Comparison of ENCODE assay signal across 17 cellular contexts in genomic region chr10:84269773-84270172, GRCh38. TPM values are rescaled to one million over a fixed set of nuclear protein-coding genes. Genes with fewer than 3 reads are reported as not detected.
A peak's percentile ranks its signal among the peaks of the same experiment; 100 is the strongest.
DNase-seq lines count a peak whose midpoint lies in the region; ATAC-seq, FAIRE-seq and TF ChIP-seq lines count a peak whose summit lies in the region.
"Had no signal": no experiment of that assay in that cellular context is flagged by ENCODE, and none has a peak within 500 bp of the region (broad histone marks: within the 10 kb centered on the region; RNA-seq: fewer than 3 reads in every experiment).

No MANE protein-coding gene starts in this region.

- no peak overlapping the region for H3K27ac Mint-ChIP-seq in endodermal cell

- H3K4me3 Mint-ChIP-seq in endodermal cell: no peak overlapping the region

- no peaks in the 10 kb centered on the region for H3K36me3 Mint-ChIP-seq in endodermal cell (ENCODE audit: low read depth)

- H3K4me1 Mint-ChIP-seq in endodermal cell: peaks cover 26% of the 10 kb centered on the region

- FAIRE-seq in RCC 7860 (lab: Jason Lieb, UNC): peak; percentile 65
- FAIRE-seq: H1, islet of Langerhans had no signal

- peaks cover 13% of the 10 kb centered on the region for H3K27me3 Mint-ChIP-seq in endodermal cell (ENCODE audit: insufficient read depth)

- no peaks in the 10 kb centered on the region for H3K9me3 Mint-ChIP-seq in endodermal cell

- H3K9ac ChIP-seq in endodermal cell (ENCODE audit: extremely low read depth, low read length, poor library complexity, severe bottlenecking): no peak overlapping the region

- ATAC-seq in omental fat pad (ENCODE audit: low FRiP score): no peak
- ATAC-seq: activated CD4-positive, CD25-positive, alpha-beta regulatory T cell treated with anti-CD3 and anti-CD28 coated beads, Interleukin-2, amount 50 U/mL, for 24 hours; right cardiac atrium had no signal

- TF ChIP-seq CTCF in endodermal cell (conservative IDR thresholded peaks at IDR 0.05): no peak
- TF ChIP-seq CTCF in omental fat pad (IDR thresholded peaks at IDR 0.05): no peak

- H3K4me3 ChIP-seq in endodermal cell (ENCODE audit: low read length): no peak overlapping the region

- H3K36me3 ChIP-seq in endodermal cell (ENCODE audit: control insufficient read depth, insufficient read depth, low read length): no peaks in the 10 kb centered on the region

- H3K4me1 ChIP-seq in endodermal cell (ENCODE audit: control insufficient read depth, insufficient read depth, low read length): peaks cover 9% of the 10 kb centered on the region

- no peak overlapping the region for H3K27ac ChIP-seq in endodermal cell (ENCODE audit: low read depth, low read length)

- no peaks in the 10 kb centered on the region for H3K27me3 ChIP-seq in endodermal cell (ENCODE audit: control insufficient read depth, insufficient read depth, low read length, poor library complexity, severe bottlenecking)

- H3K9me3 ChIP-seq in endodermal cell (ENCODE audit: control insufficient read depth, low read length): no peaks in the 10 kb centered on the region

- DNase-seq in GM04503 (ENCODE audit: low read depth) (peak; percentile 62), RCC 7860 (ENCODE audit: low spot score) (peak; percentile 88), endodermal cell (peak; percentile 9), renal cortical epithelial cell (ENCODE audit: low read depth) (peak; percentile 82), omental fat pad (ENCODE audit: low spot score) (no peak), NCI-H345 (lab: John Stamatoyannopoulos, UW) (no peak)
- DNase-seq in activated CD4-positive, alpha-beta T cell treated with anti-CD3 and anti-CD28 coated beads for 48 hours: no peak
- DNase-seq: activated T-cell treated with anti-CD3 and anti-CD28 coated beads, Interleukin-2, amount 50 U/mL, for 1 hour; Calu3; NCI-H1436 treated with DMSO at 0.1 percent for 48 hours; NCI-H526 treated with DMSO at 0.1 percent for 48 hours; right cardiac atrium had no signal

- WGBS in endodermal cell (ENCODE audit: insufficient coverage in 1 of 2, insufficient read length in 1 of 2), 2 experiments: 83 to 89% methylated on average over 1 to 2 of the region's 2 CpGs

RNA-seq across cellular contexts. Expression of gene RGR, which starts 24.9 kb away (rescaled TPM):
- total RNA-seq in endodermal cell (not detected), renal cortical epithelial cell (not detected in 2 replicates), omental fat pad (1 to 10 TPM in 3 of 4 donors, not detected in 1; 1.5 to 3.3 (median 2.8) TPM)
- polyA plus RNA-seq in endodermal cell (2013, experiment 1 of 2): 0.46 TPM
- polyA plus RNA-seq in endodermal cell (2013, experiment 2 of 2): not detected
- total RNA-seq: Calu3, H1 had no signal
- polyA plus RNA-seq: H1 had no signal

RNA-seq across cellular contexts. Expression of gene LRIT1, which starts 28.4 kb away (rescaled TPM):
- under 1 TPM in 1 of 2 donors, not detected in 1; 0.11 TPM for total RNA-seq in endodermal cell
- polyA plus RNA-seq in endodermal cell (2013, experiment 1 of 2): not detected
- not detected for polyA plus RNA-seq in endodermal cell (2013, experiment 2 of 2)
- total RNA-seq in renal cortical epithelial cell: not detected in 2 replicates
- total RNA-seq in omental fat pad: not detected
- total RNA-seq: Calu3, H1, SK-MEL-5, subcutaneous adipose tissue had no signal
- polyA plus RNA-seq: right cardiac atrium had no signal

RNA-seq across cellular contexts. Expression of gene LRIT2, which starts 44.4 kb away (rescaled TPM):
- total RNA-seq in endodermal cell: not detected
- not detected for polyA plus RNA-seq in endodermal cell (2013, experiment 1 of 2)
- not detected for polyA plus RNA-seq in endodermal cell (2013, experiment 2 of 2)
- not detected in 2 replicates for total RNA-seq in renal cortical epithelial cell
- not detected for total RNA-seq in omental fat pad
- total RNA-seq: Calu3, H1, right cardiac atrium, SK-MEL-5, subcutaneous adipose tissue had no signal
- polyA plus RNA-seq: H1, right cardiac atrium had no signal

RNA-seq across cellular contexts. Expression of gene CCSER2, which starts 58.6 kb away (rescaled TPM):
- total RNA-seq in endodermal cell: 10 to 100 TPM; 29.8 to 38.8 TPM
- 23.2 TPM for polyA plus RNA-seq in endodermal cell (2013, experiment 1 of 2)
- 25.8 TPM for polyA plus RNA-seq in endodermal cell (2013, experiment 2 of 2)
- total RNA-seq in renal cortical epithelial cell: 31.8 and 45.5 TPM in 2 replicates
- total RNA-seq in omental fat pad: 10 to 100 TPM; 41.2 to 61.9 (median 47.7) TPM

Comparison
In these comparisons a context has a peak if more than half of its experiments do, and no peak if none do; other contexts are left out.
1. DNase-seq: peak in GM04503 (single experiment), RCC 7860 (single experiment), endodermal cell (single experiment) and renal cortical epithelial cell (single experiment); none in omental fat pad (single experiment), NCI-H345 (single experiment) and activated CD4-positive, alpha-beta T cell treated with anti-CD3 and anti-CD28 coated beads for 48 hours (single experiment).